In genomic region chr9:94973491-94973941, GRCh38 we compare ENCODE assay signal across 13 cellular contexts.
DNase-seq lines count a peak whose midpoint lies in the region; ATAC-seq and TF ChIP-seq lines count a peak whose summit lies in the region.
"Had no signal": no experiment of that assay in that cellular context is flagged by ENCODE, and none has a peak within 500 bp of the region (broad histone marks: within the 10 kb centered on the region; RNA-seq: fewer than 3 reads in every experiment).

No MANE protein-coding gene starts in this region.

- TF ChIP-seq CTCF in AG04450 (IDR thresholded peaks at IDR 0.05; ENCODE audit: low read depth, low read length): no peak

- H3K4me1 ChIP-seq in mucosa of rectum (ENCODE audit: control insufficient read depth in 2 of 2, insufficient read depth in 2 of 2, low read length in 2 of 2): peaks cover 2 to 6% of the 10 kb centered on the region in 2 donors

- ATAC-seq in SK-N-SH treated with all-trans-retinoic acid at 6 μM for 48 hours (peak; percentile 92), GM18861 (IDR thresholded peaks at IDR 0.05; ENCODE audit: unreplicated experiment) (no peak), GM19395 (IDR thresholded peaks at IDR 0.05; ENCODE audit: unreplicated experiment) (no peak)
- ATAC-seq: PC-3 had no signal

- H3K27me3 ChIP-seq in AG04450 (ENCODE audit: control insufficient read depth, insufficient read depth, low read length): no peaks in the 10 kb centered on the region
- H3K27me3 ChIP-seq in mucosa of rectum (ENCODE audit: control insufficient read depth in 2 of 2, insufficient read depth in 2 of 2, low read length in 2 of 2): no peaks in the 10 kb centered on the region

- peak overlapping the region; percentile 62 for H3K27ac ChIP-seq in AG04450 (ENCODE audit: low read depth, low read length)
- H3K27ac ChIP-seq in mucosa of rectum (ENCODE audit: low read depth in 2 of 2, low read length in 2 of 2): peak overlapping the region; percentile 19 to 57

- H3K4me3 ChIP-seq in AG04450 (ENCODE audit: low read depth, low read length) (no peak overlapping the region), mucosa of rectum (ENCODE audit: low read length in 2 of 2) (no peak overlapping the region)

- peak overlapping the region in 1 of 2 donors; percentile 22 for H3K9ac ChIP-seq in mucosa of rectum (ENCODE audit: low read depth in 1 of 2, low read length in 2 of 2)

- DNase-seq in AG04450 (ENCODE audit: low read depth, low spot score): peak; percentile 23
- DNase-seq in fibroblast of gingiva (ENCODE audit: low read depth): peak; percentile 68
- DNase-seq in amygdala (lab: John Stamatoyannopoulos, UW): no peak
- no peak for DNase-seq in activated naive CD4-positive, alpha-beta T cell (lab: John Stamatoyannopoulos, UW)
- DNase-seq: activated CD4-positive, alpha-beta T cell treated with anti-CD3 and anti-CD28 coated beads for 4 hours; activated T-cell treated with anti-CD3 and anti-CD28 coated beads, Interleukin-2, amount 50 U/mL, for 48 hours; GOT3; islet precursor cell; PC-3 had no signal

- H3K36me3 ChIP-seq in mucosa of rectum (ENCODE audit: control insufficient read depth in 2 of 2, insufficient read depth in 2 of 2, low read length in 2 of 2): no peaks in the 10 kb centered on the region

- CTCF ChIA-PET in AG04450 (lab: Charles Lee): interaction anchor here (1.1 kb wide), 1 partner anchor 292 kb away, joined by 5 read pairs; no protein-coding TSS in a partner anchor

- H3K9me3 ChIP-seq in AG04450 (ENCODE audit: control insufficient read depth, insufficient read depth, low read length): no peaks in the 10 kb centered on the region
- H3K9me3 ChIP-seq in mucosa of rectum (ENCODE audit: control insufficient read depth in 2 of 2, low read length in 2 of 2): no peaks in the 10 kb centered on the region

- POLR2A ChIA-PET in AG04450 (lab: Yijun Ruan, JAX): no interaction called here

TF ChIP-seq in SK-N-SH treated with all-trans-retinoic acid at 6 μM for 48 hours, 23 proteins besides CTCF, POLR2A, EP300 and RAD21:
- TF ChIP-seq ISL1 (CRISPR knock-in tag; IDR thresholded peaks at IDR 0.05) (peak; percentile 63), CSRNP3 (CRISPR knock-in tag; IDR thresholded peaks at IDR 0.05) (no peak), TCF4 (CRISPR knock-in tag; IDR thresholded peaks at IDR 0.05; ENCODE audit: borderline replicate concordance) (no peak)

Comparison
In these comparisons a context has a peak if more than half of its experiments do, and no peak if none do; other contexts are left out.
1. DNase-seq: peak in AG04450 (single experiment) and fibroblast of gingiva (single experiment); none in amygdala (0 of 56) and activated naive CD4-positive, alpha-beta T cell (0 of 4).